Comparison of ENCODE assay signal across 8 cellular contexts in the genomic region with DNA sequence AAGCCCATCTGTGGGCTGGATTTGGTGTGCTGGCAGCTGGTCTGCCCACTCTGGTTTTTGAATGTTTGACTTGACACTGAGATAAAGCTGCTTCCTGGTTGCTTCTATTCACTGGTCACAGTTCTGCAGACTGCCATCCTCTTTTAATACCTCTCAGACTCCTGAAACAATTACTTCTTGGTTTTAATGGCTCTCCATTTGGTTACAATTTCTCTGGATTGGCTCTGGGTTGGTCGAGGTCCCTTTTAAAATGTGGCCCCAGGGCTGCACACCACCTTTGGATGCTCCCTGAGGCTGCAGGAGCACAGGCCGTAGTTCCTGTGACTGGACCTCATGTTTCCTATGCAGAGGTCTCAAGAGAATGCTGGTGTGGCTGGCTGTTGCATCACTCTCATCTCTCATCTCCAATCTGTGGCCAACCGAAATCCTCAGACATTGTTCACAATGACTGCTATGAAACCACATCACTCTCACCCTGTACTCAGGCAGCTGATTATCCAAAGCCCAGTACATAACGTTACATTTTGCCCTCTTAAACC.
DNase-seq lines count a peak whose midpoint lies in the region; ATAC-seq and TF ChIP-seq lines count a peak whose summit lies in the region.

No MANE protein-coding gene starts in this region.

- no peak overlapping the region for H2BK5ac ChIP-seq in IMR-90 (ENCODE audit: low read depth, low read length, poor library complexity, severe bottlenecking)

- H3K4me3 ChIP-seq in IMR-90 (ENCODE audit: insufficient read depth, low read depth, low read length) = no peak overlapping the region
- H3K4me3 ChIP-seq in choroid plexus epithelial cell (ENCODE audit: low read depth, low read length) = no peak overlapping the region

- H4K91ac ChIP-seq in IMR-90 (ENCODE audit: insufficient read depth, low read depth, low read length) = no peak overlapping the region

- no peak overlapping the region for H3K18ac ChIP-seq in IMR-90 (ENCODE audit: low read depth, low read length)

- no peak overlapping the region; the same call in 1 of the 2 replicates for H2BK120ac ChIP-seq in IMR-90 (ENCODE audit: low read depth, low read length)

- H3K9ac ChIP-seq in IMR-90 (ENCODE audit: low read depth, low read length) = no peak overlapping the region

- no peak for TF ChIP-seq CTCF in IMR-90 (conservative IDR thresholded peaks at IDR 0.05; ENCODE audit: low read depth, low read length)
- no peak for TF ChIP-seq CTCF in choroid plexus epithelial cell (conservative IDR thresholded peaks at IDR 0.05; ENCODE audit: low read depth, low read length)

- peak overlapping the region; percentile 8; the same call in 1 of the 2 replicates for H3K4ac ChIP-seq in IMR-90 (ENCODE audit: low read depth, low read length)

- dilution Hi-C loops in IMR-90 (cut with HindIII; ENCODE audit: low sequenced_read_pairs, unreplicated experiment) = no loop called here

- in situ Hi-C loops in IMR-90 (cut with MboI; ENCODE audit: low sequenced_read_pairs) = no loop called here

- H3K14ac ChIP-seq in IMR-90 (replicated peaks; ENCODE audit: low read depth, low read length) = 0 out of 2 replicates have a peak overlapping the region, but pooled peaks have one; percentile 23

- H4K5ac ChIP-seq in IMR-90 (ENCODE audit: low read depth, low read length) = no peak overlapping the region

- peaks cover 5% of the 10 kb centered on the region for H3K4me1 ChIP-seq in IMR-90 (ENCODE audit: control insufficient read depth, insufficient read depth, low read length)

- H3K36me3 ChIP-seq in IMR-90 (ENCODE audit: control insufficient read depth, insufficient read depth, low read length) = no peaks in the 10 kb centered on the region

- H3K23ac ChIP-seq in IMR-90 (ENCODE audit: low read depth, low read length) = no peak overlapping the region

- H3K27ac ChIP-seq in IMR-90 (ENCODE audit: insufficient read depth, low read length) = no peak overlapping the region

- peak overlapping the region; percentile 30; the same call in 1 of the 2 replicates for H2BK20ac ChIP-seq in IMR-90 (ENCODE audit: low read depth, low read length)

- peak; percentile 14 for DNase-seq in NCI-H1092 treated with DMSO at 0.1 percent for 48 hours (lab: John Stamatoyannopoulos, UW)
- DNase-seq in NCI-H1092 (lab: John Stamatoyannopoulos, UW) = no peak
- peak; percentile 85 for DNase-seq in IMR-90
- DNase-seq in choroid plexus epithelial cell (ENCODE audit: low read depth) = peak; percentile 81
- no peak for DNase-seq in NCI-H1436 (lab: John Stamatoyannopoulos, UW)
- no peak for DNase-seq in superior temporal gyrus (ENCODE audit: extremely low spot score)
- DNase-seq in SIG-M5 treated with dmso at 0.1 percent for 504 hours (lab: John Stamatoyannopoulos, UW; ENCODE audit: unreplicated experiment) = no peak

- 0 out of 2 replicates have a peak, but pooled peaks cover 6% of the 10 kb centered on the region for H3K9me1 ChIP-seq in IMR-90 (ENCODE audit: insufficient read depth, low read length)

- 17% methylated on average over 2 of the region's 4 CpGs; no CpG with 5 or more reads in 1 of the 2 experiments for WGBS in IMR-90 (ENCODE audit: extremely low coverage in 2 of 2, insufficient read length in 1 of 2), 2 experiments

- no peak for TF ChIP-seq POLR2A in IMR-90 (IDR thresholded peaks at IDR 0.05; ENCODE audit: low read depth, low read length)

- H3K9me3 ChIP-seq in IMR-90 (ENCODE audit: control insufficient read depth, insufficient read depth, low read length) = no peaks in the 10 kb centered on the region

- CTCF ChIA-PET in IMR-90 (lab: Yijun Ruan, JAX) = interaction anchor here (0.6 kb wide), 1 partner anchor 96 kb away, joined by 3 read pairs; no protein-coding TSS in a partner anchor

- H2AFZ ChIP-seq in IMR-90 (replicated peaks; ENCODE audit: low read length, poor library complexity) = peak overlapping the region; percentile 47

- no peak overlapping the region for H2AK5ac ChIP-seq in IMR-90 (ENCODE audit: low read depth, low read length)

- H4K8ac ChIP-seq in IMR-90 (ENCODE audit: low read depth in 2 of 2, low read length in 2 of 2) = peak overlapping the region in 1 of 2 experiments; percentile 48; a peak in 2 of 4 replicates

- no peaks in the 10 kb centered on the region for H3K27me3 ChIP-seq in IMR-90 (ENCODE audit: control insufficient read depth, insufficient read depth, low read length)

- no peak overlapping the region for H3K4me2 ChIP-seq in IMR-90 (ENCODE audit: low read depth, low read length)

- no peak overlapping the region for H2AK9ac ChIP-seq in IMR-90 (replicated peaks; ENCODE audit: low read depth, low read length, poor library complexity)

- intact Hi-C loops in IMR-90 (cut with micrococcal nuclease) = no loop called here

- peak; percentile 87 for ATAC-seq in GM21526 (IDR thresholded peaks at IDR 0.05; ENCODE audit: low FRiP score, unreplicated experiment)
- ATAC-seq in IMR-90 (ENCODE audit: low read depth) = peak; percentile 87

- H4K20me1 ChIP-seq in IMR-90 (ENCODE audit: insufficient read depth, low read length) = no peaks in the 10 kb centered on the region

- no peak overlapping the region for H3K56ac ChIP-seq in IMR-90 (ENCODE audit: extremely low read depth, insufficient read depth, low read length)

- BruUV-seq in IMR-90 (replicated peaks; lab: Mats Ljungman, UMichigan) = no TSS peak

- no peak overlapping the region for H2BK15ac ChIP-seq in IMR-90 (ENCODE audit: low read depth, low read length)

- TF ChIP-seq RAD21 in IMR-90 (IDR thresholded peaks at IDR 0.05; ENCODE audit: low read length) = no peak

- no peaks in the 10 kb centered on the region for H3K79me1 ChIP-seq in IMR-90 (ENCODE audit: low read depth in 1 of 2, low read length in 2 of 2)

- POLR2A ChIA-PET in IMR-90 (lab: Charles Lee; ENCODE audit: unreplicated experiment) = no interaction called here

TF ChIP-seq in IMR-90, 13 proteins besides CTCF, POLR2A, EP300 and RAD21:
- TF ChIP-seq, protein P1, sequence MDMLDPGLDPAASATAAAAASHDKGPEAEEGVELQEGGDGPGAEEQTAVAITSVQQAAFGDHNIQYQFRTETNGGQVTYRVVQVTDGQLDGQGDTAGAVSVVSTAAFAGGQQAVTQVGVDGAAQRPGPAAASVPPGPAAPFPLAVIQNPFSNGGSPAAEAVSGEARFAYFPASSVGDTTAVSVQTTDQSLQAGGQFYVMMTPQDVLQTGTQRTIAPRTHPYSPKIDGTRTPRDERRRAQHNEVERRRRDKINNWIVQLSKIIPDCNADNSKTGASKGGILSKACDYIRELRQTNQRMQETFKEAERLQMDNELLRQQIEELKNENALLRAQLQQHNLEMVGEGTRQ (IDR thresholded peaks at IDR 0.05; ENCODE audit: low read depth, low read length) = no peak
- no peak for TF ChIP-seq RFX5 (IDR thresholded peaks at IDR 0.05; ENCODE audit: low read depth, low read length)
- peak; percentile 95 for TF ChIP-seq CEBPB (IDR thresholded peaks at IDR 0.05; ENCODE audit: low read depth, low read length)
TF ChIP-seq in IMR-90: peak in this region for 1.

Comparison
In these comparisons a context has a peak if more than half of its experiments do, and no peak if none do; other contexts are left out.
1. DNase-seq: peak in NCI-H1092 treated with DMSO at 0.1 percent for 48 hours (single experiment), IMR-90 (single experiment) and choroid plexus epithelial cell (single experiment); none in NCI-H1092 (single experiment), NCI-H1436 (single experiment), superior temporal gyrus (single experiment) and SIG-M5 treated with dmso at 0.1 percent for 504 hours (single experiment).